Comparison of ENCODE assay signal across 16 cellular contexts in genomic region chr16:58533751-58534470, GRCh38. TPM values are rescaled to one million over a fixed set of nuclear protein-coding genes. Genes with fewer than 3 reads are reported as not detected.
DNase-seq lines count a peak whose midpoint lies in the region; ATAC-seq and TF ChIP-seq lines count a peak whose summit lies in the region.
"Had no signal": no experiment of that assay in that cellular context is flagged by ENCODE, and none has a peak within 500 bp of the region (broad histone marks: within the 10 kb centered on the region; RNA-seq: fewer than 3 reads in every experiment).

No MANE protein-coding gene starts in this region.

- no peak overlapping the region for H3K4me3 Mint-ChIP-seq in progenitor cell of endocrine pancreas (ENCODE audit: low read depth)
- H3K4me3 Mint-ChIP-seq: HFFc6 had no signal

- peaks cover 97% of the 10 kb centered on the region for H3K36me3 ChIP-seq in MG63

- ATAC-seq in left ventricle myocardium superior (peak; percentile 85), HG03565 (IDR thresholded peaks at IDR 0.05; ENCODE audit: unreplicated experiment) (no peak), GM18909 (IDR thresholded peaks at IDR 0.05; ENCODE audit: poor library complexity, unreplicated experiment) (no peak)
- ATAC-seq in activated CD4-positive, CD25-positive, alpha-beta regulatory T cell treated with anti-CD3 and anti-CD28 coated beads, Interleukin-2, amount 50 U/mL, for 24 hours: no peak
- ATAC-seq: A549 had no signal

- H3K36me3 Mint-ChIP-seq in progenitor cell of endocrine pancreas (ENCODE audit: insufficient read depth): peaks cover 39% of the 10 kb centered on the region

- intact Hi-C loops in left ventricle myocardium superior (cut with micrococcal nuclease): no loop called here

- H3K27me3 Mint-ChIP-seq in progenitor cell of endocrine pancreas: no peaks in the 10 kb centered on the region

- H3K27me3 ChIP-seq in MG63: no peaks in the 10 kb centered on the region

- no peaks in the 10 kb centered on the region for H3K4me1 Mint-ChIP-seq in progenitor cell of endocrine pancreas (ENCODE audit: low read depth)

- no peak overlapping the region for H3K4me3 ChIP-seq in MG63
- H3K4me3 ChIP-seq in fibroblast of mammary gland (ENCODE audit: control insufficient read depth, low read depth, low read length): no peak overlapping the region
- H3K4me3 ChIP-seq: A549 had no signal

- H3K27ac Mint-ChIP-seq in progenitor cell of endocrine pancreas: peak overlapping the region; percentile 78

- no peaks in the 10 kb centered on the region for H3K9me3 ChIP-seq in MG63
- H3K9me3 ChIP-seq: A549 had no signal

- peak; percentile 32 for DNase-seq in MG63
- peak; percentile 32 for DNase-seq in fibroblast of mammary gland (ENCODE audit: low read depth)
- DNase-seq in left ventricle myocardium superior: peak; percentile 50
- no peak for DNase-seq in progenitor cell of endocrine pancreas (ENCODE audit: low spot score, unreplicated experiment)
- no peak for DNase-seq in mucosa of gallbladder (ENCODE audit: low spot score)
- DNase-seq: C1 segment of cervical spinal cord, DND-41, GDM1, HFFc6, NCI-H187, NCI-H526 treated with DMSO at 0.1 percent for 48 hours, SHP77 treated with DMSO at 0.1 percent for 48 hours had no signal

- TF ChIP-seq CTCF in fibroblast of mammary gland (conservative IDR thresholded peaks at IDR 0.05; ENCODE audit: control insufficient read depth, insufficient read depth, low read depth, low read length): no peak
- TF ChIP-seq CTCF in progenitor cell of endocrine pancreas (IDR thresholded peaks at IDR 0.05; ENCODE audit: unreplicated experiment): no peak

- no peaks in the 10 kb centered on the region for H3K9me3 Mint-ChIP-seq in progenitor cell of endocrine pancreas (ENCODE audit: low read depth)
- H3K9me3 Mint-ChIP-seq: HFFc6 had no signal

RNA-seq across cellular contexts. Expression of gene SETD6, which starts 18.6 kb away (rescaled TPM):
- total RNA-seq in MG63 (2014; rRNA removed; shearing (Covaris generic); ENCODE audit: low replicate concordance): 28.3 and 37.2 TPM in 2 replicates
- total RNA-seq in left ventricle myocardium superior: 15.3 TPM
- total RNA-seq in progenitor cell of endocrine pancreas: 33.7 and 35.4 TPM in 2 replicates
- total RNA-seq in mucosa of gallbladder: 24.3 TPM

RNA-seq across cellular contexts. Expression of gene NDRG4, which starts 34.0 kb away (rescaled TPM):
- 6.7 and 9.9 TPM in 2 replicates for total RNA-seq in MG63 (2014; rRNA removed; shearing (Covaris generic); ENCODE audit: low replicate concordance)
- total RNA-seq in left ventricle myocardium superior (580 TPM), progenitor cell of endocrine pancreas (25.7 and 37.5 TPM in 2 replicates), mucosa of gallbladder (5.6 TPM)

Comparison
In these comparisons a context has a peak if more than half of its experiments do, and no peak if none do; other contexts are left out.
1. DNase-seq: peak in MG63 (single experiment), fibroblast of mammary gland (single experiment) and left ventricle myocardium superior (single experiment); none in progenitor cell of endocrine pancreas (single experiment) and mucosa of gallbladder (single experiment).
2. RNA of gene NDRG4, which starts 34.0 kb away (total RNA-seq): 580 TPM in left ventricle myocardium superior (single experiment); 25.7 to 37.5 TPM in progenitor cell of endocrine pancreas, 6.7 to 9.9 TPM in MG63 and 5.6 TPM in mucosa of gallbladder (single experiment); every median in the first group is over 10 times any median in the second.